In genomic region chr1:116412898-116413297, GRCh38 we compare ENCODE assay signal across 19 cellular contexts. TPM values are rescaled to one million over a fixed set of nuclear protein-coding genes. Genes with fewer than 3 reads are reported as not detected.
A peak's percentile ranks its signal among the peaks of the same experiment; 100 is the strongest.
DNase-seq lines count a peak whose midpoint lies in the region; ATAC-seq and TF ChIP-seq lines count a peak whose summit lies in the region.
"Had no signal": no experiment of that assay in that cellular context is flagged by ENCODE, and none has a peak within 500 bp of the region (broad histone marks: within the 10 kb centered on the region; RNA-seq: fewer than 3 reads in every experiment).

No MANE protein-coding gene starts in this region.

- no peaks in the 10 kb centered on the region for H3K9me3 Mint-ChIP-seq in MCF 10A (ENCODE audit: unreplicated experiment)
- H3K9me3 Mint-ChIP-seq in CD4-positive, alpha-beta T cell, result no peaks in the 10 kb centered on the region
- no peaks in the 10 kb centered on the region for H3K9me3 Mint-ChIP-seq in activated T-helper 2 cell treated with anti-CD3 and anti-CD28 coated beads, Interferon-gamma antibody, Interleukin-2, Interleukin-4, amounts not matched to agents 10 μg/mL and 5 μg/mL and 100 μg/mL, durations not matched to agents 14 hours and 24 hours and 36 hours
- no peaks in the 10 kb centered on the region for H3K9me3 Mint-ChIP-seq in CD14-positive monocyte

- no peak for TF ChIP-seq CTCF in MCF 10A (IDR thresholded peaks at IDR 0.05; ENCODE audit: unreplicated experiment)
- no peak for TF ChIP-seq CTCF in breast epithelium (IDR thresholded peaks at IDR 0.05)
- TF ChIP-seq CTCF in CD4-positive, alpha-beta T cell (IDR thresholded peaks at IDR 0.05), result no peak
- no peak for TF ChIP-seq CTCF in lower lobe of right lung (IDR thresholded peaks at IDR 0.05)
- TF ChIP-seq CTCF in mucosa of descending colon (IDR thresholded peaks at IDR 0.05), result no peak
- no peak for TF ChIP-seq CTCF in CD14-positive monocyte (IDR thresholded peaks at IDR 0.05)

- H3K36me3 ChIP-seq in breast epithelium (no peaks in the 10 kb centered on the region), lower lobe of right lung (peaks cover 10% of the 10 kb centered on the region), mucosa of descending colon (ENCODE audit: low read depth) (no peaks in the 10 kb centered on the region)

- CTCF ChIA-PET in MCF 10A (lab: Yijun Ruan, JAX), result interaction anchor here (0.6 to 2.3 kb wide), 6 partner anchors 15 to 279 kb away, joined by 3 to 7 read pairs (median 4); no protein-coding TSS in a partner anchor
- CTCF ChIA-PET in CD4-positive, alpha-beta T cell (lab: Charles Lee), result no interaction called here

- no TSS peak for BruUV-seq in MCF 10A (replicated peaks; lab: Mats Ljungman, UMichigan)

- peaks cover 0 to 14% of the 10 kb centered on the region in 2 donors for H3K4me1 ChIP-seq in breast epithelium
- peaks cover 18% of the 10 kb centered on the region for H3K4me1 ChIP-seq in lower lobe of right lung
- peaks cover 13% of the 10 kb centered on the region for H3K4me1 ChIP-seq in mucosa of descending colon (ENCODE audit: low read depth)

- H3K36me3 Mint-ChIP-seq in MCF 10A (ENCODE audit: insufficient read depth, unreplicated experiment) (peaks cover 34% of the 10 kb centered on the region), CD14-positive monocyte (peaks cover 5 to 7% of the 10 kb centered on the region in 2 donors)
- H3K36me3 Mint-ChIP-seq in CD4-positive, alpha-beta T cell (ENCODE audit: low read depth), result peaks cover 11% of the 10 kb centered on the region
- H3K36me3 Mint-ChIP-seq in activated T-helper 2 cell treated with anti-CD3 and anti-CD28 coated beads, Interferon-gamma antibody, Interleukin-2, Interleukin-4, amounts not matched to agents 10 μg/mL and 5 μg/mL and 100 μg/mL, durations not matched to agents 14 hours and 24 hours and 36 hours (ENCODE audit: low read depth), result peaks cover 18% of the 10 kb centered on the region

- H3K9me3 ChIP-seq in breast epithelium (no peaks in the 10 kb centered on the region), lower lobe of right lung (no peaks in the 10 kb centered on the region), mucosa of descending colon (no peaks in the 10 kb centered on the region)
- H3K9me3 ChIP-seq in CD4-positive, alpha-beta T cell (ENCODE audit: control insufficient read depth, low read length), result no peaks in the 10 kb centered on the region
- H3K9me3 ChIP-seq: BLaER1 treated with 17β-estradiol and CSF1 and Interleukin-3, amounts not matched to agents 10 nM and 100 nM had no signal

- H3K27ac Mint-ChIP-seq in MCF 10A (ENCODE audit: low read depth, unreplicated experiment), result peak overlapping the region; percentile 24
- peak overlapping the region; percentile 54 for H3K27ac Mint-ChIP-seq in CD4-positive, alpha-beta T cell
- peak overlapping the region; percentile 2 for H3K27ac Mint-ChIP-seq in activated T-helper 2 cell treated with anti-CD3 and anti-CD28 coated beads, Interferon-gamma antibody, Interleukin-2, Interleukin-4, amounts not matched to agents 10 μg/mL and 5 μg/mL and 100 μg/mL, durations not matched to agents 14 hours and 24 hours and 36 hours
- no peak overlapping the region for H3K27ac Mint-ChIP-seq in CD14-positive monocyte

- H3K4me3 ChIP-seq in breast epithelium (no peak overlapping the region), lower lobe of right lung (no peak overlapping the region), mucosa of descending colon (no peak overlapping the region)
- H3K4me3 ChIP-seq: BLaER1 treated with 17β-estradiol and CSF1 and Interleukin-3, amounts not matched to agents 10 nM and 100 nM had no signal

- H3K4me3 Mint-ChIP-seq in MCF 10A (ENCODE audit: unreplicated experiment) (no peak overlapping the region), CD14-positive monocyte (no peak overlapping the region)
- no peak overlapping the region for H3K4me3 Mint-ChIP-seq in CD4-positive, alpha-beta T cell
- no peak overlapping the region for H3K4me3 Mint-ChIP-seq in activated T-helper 2 cell treated with anti-CD3 and anti-CD28 coated beads, Interferon-gamma antibody, Interleukin-2, Interleukin-4, amounts not matched to agents 10 μg/mL and 5 μg/mL and 100 μg/mL, durations not matched to agents 14 hours and 24 hours and 36 hours (ENCODE audit: low read depth)

- H3K4me1 Mint-ChIP-seq in MCF 10A (ENCODE audit: insufficient read depth, unreplicated experiment) (peaks cover 11% of the 10 kb centered on the region), CD14-positive monocyte (peaks cover 7% of the 10 kb centered on the region)
- peaks cover 36% of the 10 kb centered on the region for H3K4me1 Mint-ChIP-seq in CD4-positive, alpha-beta T cell (ENCODE audit: low read depth)
- H3K4me1 Mint-ChIP-seq in activated T-helper 2 cell treated with anti-CD3 and anti-CD28 coated beads, Interferon-gamma antibody, Interleukin-2, Interleukin-4, amounts not matched to agents 10 μg/mL and 5 μg/mL and 100 μg/mL, durations not matched to agents 14 hours and 24 hours and 36 hours (ENCODE audit: low read depth), result peaks cover 40% of the 10 kb centered on the region

- no peak overlapping the region for H3K27ac ChIP-seq in breast epithelium
- H3K27ac ChIP-seq in CD4-positive, alpha-beta T cell (ENCODE audit: low read depth, low read length), result no peak overlapping the region
- H3K27ac ChIP-seq in lower lobe of right lung, result no peak overlapping the region
- H3K27ac ChIP-seq: BLaER1 treated with 17β-estradiol and CSF1 and Interleukin-3, amounts not matched to agents 10 nM and 100 nM had no signal

- intact Hi-C loops in MCF 10A (cut with micrococcal nuclease), result no loop called here
- intact Hi-C loops in breast epithelium (cut with DNase I; ENCODE audit: low total_unique reads), result no loop called here
- intact Hi-C loops in CD4-positive, alpha-beta T cell (cut with DNase I, micrococcal nuclease), result no loop called here
- intact Hi-C loops in activated T-helper 2 cell treated with anti-CD3 and anti-CD28 coated beads, Interferon-gamma antibody, Interleukin-2, Interleukin-4, amounts not matched to agents 10 μg/mL and 5 μg/mL and 100 μg/mL, durations not matched to agents 14 hours and 24 hours and 36 hours (cut with micrococcal nuclease), result loop anchor here (2.0 kb wide), 1 partner anchor 20 kb away; no protein-coding TSS in a partner anchor
- intact Hi-C loops in lower lobe of right lung (cut with DNase I), result no loop called here
- intact Hi-C loops in mucosa of descending colon (cut with DNase I, micrococcal nuclease), result no loop called here
- intact Hi-C loops in CD14-positive monocyte (cut with micrococcal nuclease), result no loop called here

- no peaks in the 10 kb centered on the region for H3K27me3 Mint-ChIP-seq in MCF 10A (ENCODE audit: insufficient read depth, unreplicated experiment)
- H3K27me3 Mint-ChIP-seq in CD4-positive, alpha-beta T cell, result no peaks in the 10 kb centered on the region
- H3K27me3 Mint-ChIP-seq in activated T-helper 2 cell treated with anti-CD3 and anti-CD28 coated beads, Interferon-gamma antibody, Interleukin-2, Interleukin-4, amounts not matched to agents 10 μg/mL and 5 μg/mL and 100 μg/mL, durations not matched to agents 14 hours and 24 hours and 36 hours (ENCODE audit: low read depth), result no peaks in the 10 kb centered on the region
- no peaks in the 10 kb centered on the region for H3K27me3 Mint-ChIP-seq in CD14-positive monocyte (ENCODE audit: low read depth in 3 of 3)

- POLR2A ChIA-PET in MCF 10A (lab: Yijun Ruan, JAX), result interaction anchor here (2.0 kb wide), 1 partner anchor 37 kb away, joined by 7 read pairs; no protein-coding TSS in a partner anchor
- POLR2A ChIA-PET in CD4-positive, alpha-beta T cell (lab: Charles Lee), result interaction anchor here (1.0 kb wide), 1 partner anchor 37 kb away, joined by 3 read pairs; no protein-coding TSS in a partner anchor

- TF ChIP-seq POLR2A in breast epithelium (IDR thresholded peaks at IDR 0.05), result no peak

- DNase-seq in MCF 10A (ENCODE audit: unreplicated experiment) (no peak), breast epithelium (ENCODE audit: low spot score in 2 of 2) (no peak), lower lobe of right lung (no peak), mucosa of descending colon (no peak), CD14-positive monocyte (ENCODE audit: low spot score) (no peak), NCI-H446 (lab: John Stamatoyannopoulos, UW) (no peak)
- DNase-seq in CD4-positive, alpha-beta T cell, result no peak
- no peak for DNase-seq in activated T-helper 2 cell treated with anti-CD3 and anti-CD28 coated beads, Interferon-gamma antibody, Interleukin-2, Interleukin-4, amounts not matched to agents 10 μg/mL and 5 μg/mL and 100 μg/mL, durations not matched to agents 14 hours and 24 hours and 36 hours (ENCODE audit: low spot score)
- DNase-seq: DND-41, KG1, NCI-H1417, NCI-H187, NCI-H2107, NCI-H226, NCI-H524 treated with DMSO at 0.1 percent for 48 hours, PC-3, RPMI8226, SHP77 treated with DMSO at 0.1 percent for 48 hours had no signal

- no peaks in the 10 kb centered on the region for H3K27me3 ChIP-seq in breast epithelium
- H3K27me3 ChIP-seq in CD4-positive, alpha-beta T cell (ENCODE audit: control insufficient read depth, insufficient read depth, low read length), result no peaks in the 10 kb centered on the region
- no peaks in the 10 kb centered on the region for H3K27me3 ChIP-seq in lower lobe of right lung (ENCODE audit: low read depth)
- H3K27me3 ChIP-seq: BLaER1 treated with 17β-estradiol and CSF1 and Interleukin-3, amounts not matched to agents 10 nM and 100 nM had no signal

- no peak for ATAC-seq in CD4-positive, alpha-beta T cell (ENCODE audit: poor library complexity)
- ATAC-seq in lower lobe of right lung (peak; percentile 18 to 28), mucosa of descending colon (no peak)
- ATAC-seq: PC-3 had no signal

RNA-seq across cellular contexts. Expression of gene ATP1A1, which starts 39.9 kb away (rescaled TPM):
- total RNA-seq in MCF 10A (2022) (361 and 378 TPM in 2 replicates), breast epithelium (100 to 1,000 TPM; 235 to 423 (median 331) TPM), lower lobe of right lung (518 TPM), mucosa of descending colon (1,000 to 10,000 TPM; 1,136 to 3,461 (median 1,634) TPM)
- 100 to 1,000 TPM; 251 to 262 TPM for total RNA-seq in CD4-positive, alpha-beta T cell
- 196 and 200 TPM in 2 replicates for total RNA-seq in activated T-helper 2 cell treated with anti-CD3 and anti-CD28 coated beads, Interferon-gamma antibody, Interleukin-2, Interleukin-4, amounts not matched to agents 10 μg/mL and 5 μg/mL and 100 μg/mL, durations not matched to agents 14 hours and 24 hours and 36 hours
- polyA plus RNA-seq in CD14-positive monocyte, result 10 to 100 TPM; 32.3 to 32.7 TPM

Comparison
In these comparisons a context has a peak if more than half of its experiments do, and no peak if none do; other contexts are left out.
1. H3K27ac Mint-ChIP-seq: peak in MCF 10A (single experiment), CD4-positive, alpha-beta T cell (single experiment) and activated T-helper 2 cell treated with anti-CD3 and anti-CD28 coated beads, Interferon-gamma antibody, Interleukin-2, Interleukin-4, amounts not matched to agents 10 μg/mL and 5 μg/mL and 100 μg/mL, durations not matched to agents 14 hours and 24 hours and 36 hours (single experiment); none in CD14-positive monocyte (0 of 7).
2. ATAC-seq: peak in lower lobe of right lung (2 of 2); none in CD4-positive, alpha-beta T cell (single experiment) and mucosa of descending colon (single experiment).